Comparison of ENCODE assay signal across 8 cellular contexts in the genomic region with DNA sequence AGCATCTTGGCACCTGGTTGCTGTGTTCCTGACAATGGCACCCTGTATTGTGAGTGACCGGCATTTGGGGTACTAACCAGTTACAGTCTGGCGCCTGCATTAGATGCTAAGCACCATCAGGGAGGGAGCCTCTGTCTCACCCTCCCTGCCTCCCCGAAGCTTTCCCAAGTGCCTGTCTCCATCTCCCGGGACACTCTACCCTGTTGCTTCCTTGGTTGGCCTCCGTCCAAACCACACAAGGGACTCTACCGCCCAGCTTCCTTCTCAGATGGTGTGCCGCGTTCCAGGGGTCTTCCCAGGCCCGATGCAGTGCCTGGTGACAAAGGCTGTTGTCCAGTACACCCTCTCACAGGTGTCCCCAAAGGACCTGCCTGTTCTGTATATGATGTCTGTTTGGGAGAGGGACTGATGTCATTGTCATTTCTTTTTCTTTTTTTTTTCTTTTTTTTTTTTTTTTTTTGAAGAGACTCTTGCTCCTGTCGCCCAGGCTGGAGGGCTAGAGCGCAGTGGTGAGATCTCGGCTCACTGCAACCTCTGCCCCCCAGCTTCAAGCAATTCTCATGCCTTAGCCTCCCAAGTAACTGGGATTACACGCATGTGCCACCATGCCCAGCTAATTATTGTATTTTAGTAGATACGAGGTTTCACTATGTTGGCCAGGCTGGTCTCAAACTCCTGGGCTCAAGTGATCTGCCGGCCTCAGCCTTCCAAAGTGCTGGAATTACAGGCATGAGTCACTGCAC. TPM values are rescaled to one million over a fixed set of nuclear protein-coding genes. Genes with fewer than 3 reads are reported as not detected.
A peak's percentile ranks its signal among the peaks of the same experiment; 100 is the strongest.
DNase-seq lines count a peak whose midpoint lies in the region; ATAC-seq and TF ChIP-seq lines count a peak whose summit lies in the region.
"Had no signal": no experiment of that assay in that cellular context is flagged by ENCODE, and none has a peak within 500 bp of the region (broad histone marks: within the 10 kb centered on the region; RNA-seq: fewer than 3 reads in every experiment).

No MANE protein-coding gene starts in this region.

- no peaks in the 10 kb centered on the region for H3K9me3 ChIP-seq in sigmoid colon
- no peaks in the 10 kb centered on the region for H3K9me3 ChIP-seq in effector memory CD4-positive, alpha-beta T cell (ENCODE audit: control insufficient read depth, low read length)
- H3K9me3 ChIP-seq: MG63 had no signal

- WGBS in sigmoid colon, 2 donors = 39 to 43% methylated on average over 15 of the region's 15 CpGs

- H3K4me3 ChIP-seq in sigmoid colon = no peak overlapping the region
- H3K4me3 ChIP-seq in effector memory CD4-positive, alpha-beta T cell (ENCODE audit: insufficient read depth, low read depth, low read length, poor library complexity, severe bottlenecking) = no peak overlapping the region
- H3K4me3 ChIP-seq: MG63 had no signal

- H3K36me3 ChIP-seq in sigmoid colon = peaks cover 7 to 44% (median 24%) of the 10 kb centered on the region in 4 donors
- H3K36me3 ChIP-seq in effector memory CD4-positive, alpha-beta T cell (ENCODE audit: control insufficient read depth, insufficient read depth, low read length) = peaks cover 41% of the 10 kb centered on the region

- peak; percentile 67 for DNase-seq in EH (ENCODE audit: low read depth)
- DNase-seq in RPMI7951 (ENCODE audit: low read depth) = peak; percentile 47
- DNase-seq in epithelial cell of prostate (ENCODE audit: low read depth, low spot score) = no peak
- DNase-seq in sigmoid colon = no peak
- DNase-seq in effector memory CD4-positive, alpha-beta T cell = no peak
- DNase-seq in stimulated activated CD4-positive, alpha-beta T cell treated with anti-CD3 and anti-CD28 coated beads, Interleukin-12 subunit alpha, Interleukin-12 subunit beta, amount 100 ng/mL, for 4 hours = no peak

- TF ChIP-seq POLR2A in sigmoid colon (IDR thresholded peaks at IDR 0.05) = no peak

- H3K27ac ChIP-seq in epithelial cell of prostate (peak overlapping the region; percentile 11), sigmoid colon (peak overlapping the region in 3 of 4 donors; percentile 49 to 54 (median 51))
- H3K27ac ChIP-seq in effector memory CD4-positive, alpha-beta T cell (ENCODE audit: insufficient read depth, low read length, poor library complexity, severe bottlenecking) = no peak overlapping the region

- no peak for ATAC-seq in HG03378 (IDR thresholded peaks at IDR 0.05; ENCODE audit: unreplicated experiment)

- peaks cover 0 to 70% (median 56%) of the 10 kb centered on the region in 4 donors for H3K4me1 ChIP-seq in sigmoid colon
- peaks cover 32% of the 10 kb centered on the region for H3K4me1 ChIP-seq in effector memory CD4-positive, alpha-beta T cell (ENCODE audit: control insufficient read depth, insufficient read depth, low read length, poor library complexity, severe bottlenecking)

- TF ChIP-seq EP300 in sigmoid colon (IDR thresholded peaks at IDR 0.05) = no peak

- no peaks in the 10 kb centered on the region for H3K27me3 ChIP-seq in sigmoid colon
- H3K27me3 ChIP-seq in effector memory CD4-positive, alpha-beta T cell (replicated peaks; ENCODE audit: control insufficient read depth, insufficient read depth, low read length, poor library complexity, severe bottlenecking) = no peaks in the 10 kb centered on the region
- H3K27me3 ChIP-seq: MG63 had no signal

- TF ChIP-seq CTCF in sigmoid colon (IDR thresholded peaks at IDR 0.05) = no peak

- intact Hi-C loops in sigmoid colon (cut with DNase I) = loop anchor here (5.0 to 10.0 kb wide), 2 partner anchors 37 to 120 kb away; partner anchors contain the start of gene ZC3H7A

RNA-seq across cellular contexts. Expression of gene SNN, which starts 6.7 kb away (rescaled TPM):
- 7.1 and 7.2 TPM in 2 replicates for total RNA-seq in RPMI7951 (2014; rRNA removed; shearing (Covaris generic))
- total RNA-seq in sigmoid colon = 10 to 100 TPM; 10.8 to 15.3 (median 13.5) TPM
- polyA plus RNA-seq in sigmoid colon = 10 to 100 TPM in 1 of 3 donors, 1 to 10 TPM in 2; 5.1 to 14.4 (median 6.0) TPM

Comparison
In these comparisons a context has a peak if more than half of its experiments do, and no peak if none do; other contexts are left out.
1. DNase-seq: peak in EH (single experiment) and RPMI7951 (single experiment); none in epithelial cell of prostate (single experiment), sigmoid colon (single experiment), effector memory CD4-positive, alpha-beta T cell (0 of 3) and stimulated activated CD4-positive, alpha-beta T cell treated with anti-CD3 and anti-CD28 coated beads, Interleukin-12 subunit alpha, Interleukin-12 subunit beta, amount 100 ng/mL, for 4 hours (single experiment).